9 cellular contexts compared by ENCODE assay signal in the genomic region with DNA sequence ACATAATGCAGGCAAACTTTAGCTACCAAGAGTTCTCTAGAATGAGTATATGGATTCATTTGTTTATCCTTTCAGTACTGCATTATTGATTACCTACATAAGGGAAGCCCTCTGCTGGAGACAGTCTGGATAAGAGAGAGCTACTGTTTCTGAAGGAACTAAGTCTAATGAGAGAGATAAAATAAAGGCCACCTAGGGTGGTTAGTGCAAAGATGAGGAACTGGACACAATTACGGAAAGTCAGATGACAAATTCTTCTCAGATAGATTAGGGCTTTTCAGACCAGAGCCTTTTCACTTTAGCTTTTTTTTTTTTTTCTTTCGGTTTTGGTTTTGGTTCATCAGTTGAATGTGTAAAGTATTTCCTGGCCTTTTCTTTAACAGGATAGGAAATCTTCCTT. TPM values are rescaled to one million over a fixed set of nuclear protein-coding genes. Genes with fewer than 3 reads are reported as not detected.
A peak's percentile ranks its signal among the peaks of the same experiment; 100 is the strongest.
DNase-seq lines count a peak whose midpoint lies in the region; ATAC-seq and TF ChIP-seq lines count a peak whose summit lies in the region.
"Had no signal": no experiment of that assay in that cellular context is flagged by ENCODE, and none has a peak within 500 bp of the region (broad histone marks: within the 10 kb centered on the region; RNA-seq: fewer than 3 reads in every experiment).

No MANE protein-coding gene starts in this region.

- intact Hi-C loops in right lobe of liver (cut with DNase I), result no loop called here
- intact Hi-C loops in gastrocnemius medialis (cut with DNase I; ENCODE audit: low total_unique reads), result loop anchor here (5.0 kb wide), 1 partner anchor 219 kb away; no protein-coding TSS in a partner anchor

- H3K4me3 ChIP-seq in right lobe of liver (peak overlapping the region; percentile 9 to 18 (median 11)), mesendoderm (ENCODE audit: low read length) (no peak overlapping the region), gastrocnemius medialis (no peak overlapping the region)

- no peak overlapping the region for H3K23ac ChIP-seq in mesendoderm (ENCODE audit: low read length)

- no peak overlapping the region for H2BK120ac ChIP-seq in mesendoderm (ENCODE audit: low read depth, low read length)

- in situ Hi-C loops in gastrocnemius medialis (cut with MboI; ENCODE audit: low sequenced_read_pairs in 4 of 4), result no loop called here

- no peak overlapping the region for H4K8ac ChIP-seq in mesendoderm (ENCODE audit: low read depth, low read length)

- H2AK5ac ChIP-seq in mesendoderm (ENCODE audit: low read length), result no peak overlapping the region

- no peak overlapping the region for H3K56ac ChIP-seq in mesendoderm (ENCODE audit: low read length)

- no peak overlapping the region for H3K18ac ChIP-seq in mesendoderm (ENCODE audit: low read length)

- H3K4me2 ChIP-seq in mesendoderm (ENCODE audit: low read length), result no peak overlapping the region

- H3K4me1 ChIP-seq in right lobe of liver, result peaks cover 0 to 13% (median 6%) of the 10 kb centered on the region in 4 donors
- H3K4me1 ChIP-seq in mesendoderm (ENCODE audit: control insufficient read depth, low read depth, low read length), result no peaks in the 10 kb centered on the region
- H3K4me1 ChIP-seq in gastrocnemius medialis, result no peaks in the 10 kb centered on the region

- no peaks in the 10 kb centered on the region for H3K79me2 ChIP-seq in mesendoderm (ENCODE audit: control insufficient read depth, insufficient read depth, low read length)

- H3K27me3 Mint-ChIP-seq in IgD-negative memory B cell, result no peaks in the 10 kb centered on the region

- H3K27ac Mint-ChIP-seq in IgD-negative memory B cell, result peak overlapping the region in 2 of 3 donors; percentile 4 to 83

- ATAC-seq in GM18520 (IDR thresholded peaks at IDR 0.05; ENCODE audit: unreplicated experiment) (peak; percentile 73), GM21723 (IDR thresholded peaks at IDR 0.05; ENCODE audit: unreplicated experiment) (peak; percentile 88), right lobe of liver (peak; percentile 25 to 55 (median 32)), gastrocnemius medialis (no peak)

- H3K4me1 Mint-ChIP-seq in IgD-negative memory B cell, result peaks cover 11 to 18% (median 17%) of the 10 kb centered on the region in 3 donors

- H3K9ac ChIP-seq in mesendoderm (ENCODE audit: low read length), result no peak overlapping the region

- 8% methylated on average over 2 of the region's 2 CpGs for WGBS in right lobe of liver (ENCODE audit: insufficient coverage, low coverage, low lambda C conversion rate, missing lambda C conversion rate)
- no CpG with 5 or more reads among the region's 2 CpGs for WGBS in mesendoderm (ENCODE audit: extremely low coverage, insufficient coverage, low lambda C conversion rate)

- no peaks in the 10 kb centered on the region for H3K36me3 Mint-ChIP-seq in IgD-negative memory B cell

- no peaks in the 10 kb centered on the region for H3K9me3 Mint-ChIP-seq in IgD-negative memory B cell

- H3K4me3 Mint-ChIP-seq in IgD-negative memory B cell, result peak overlapping the region in 3 of 4 donors; percentile 14 to 78 (median 78)

- TF ChIP-seq CTCF in right lobe of liver (IDR thresholded peaks at IDR 0.05) (peak in 1 of 4 donors; percentile 2), gastrocnemius medialis (IDR thresholded peaks at IDR 0.05 in 4 of 5, conservative IDR thresholded peaks at IDR 0.05 in 1 of 5) (no peak)

- H3K4ac ChIP-seq in mesendoderm (ENCODE audit: low read depth, low read length), result no peak overlapping the region

- TF ChIP-seq POLR2A in right lobe of liver (IDR thresholded peaks at IDR 0.05) (no peak), gastrocnemius medialis (IDR thresholded peaks at IDR 0.05) (no peak)

- H3K27ac ChIP-seq in right lobe of liver (peak overlapping the region; percentile 57 to 66 (median 57)), mesendoderm (ENCODE audit: low read depth, low read length) (no peak overlapping the region), gastrocnemius medialis (peak overlapping the region in 2 of 4 donors; percentile 10 to 34)

- no peak overlapping the region for H2BK15ac ChIP-seq in mesendoderm (replicated peaks; ENCODE audit: low read depth)

- H3K36me3 ChIP-seq in right lobe of liver (no peaks in the 10 kb centered on the region), mesendoderm (ENCODE audit: control insufficient read depth, insufficient read depth, low read length) (no peaks in the 10 kb centered on the region), gastrocnemius medialis (no peaks in the 10 kb centered on the region)

- H3K9me3 ChIP-seq in right lobe of liver (no peaks in the 10 kb centered on the region), gastrocnemius medialis (no peaks in the 10 kb centered on the region)

- no peak for DNase-seq in right lobe of liver
- no peak for DNase-seq in mesendoderm
- no peak for DNase-seq in SKM-1 treated with dmso at 0.1 percent for 144 hours (lab: John Stamatoyannopoulos, UW; ENCODE audit: unreplicated experiment)
- no peak for DNase-seq in gastrocnemius medialis
- DNase-seq in NCI-H345 treated with DMSO at 0.1 percent for 48 hours (lab: John Stamatoyannopoulos, UW; ENCODE audit: unreplicated experiment), result no peak
- DNase-seq: H7 had no signal

- H3K27me3 ChIP-seq in right lobe of liver, result no peaks in the 10 kb centered on the region
- H3K27me3 ChIP-seq in mesendoderm (ENCODE audit: insufficient read depth, low read length, poor library complexity), result no peaks in the 10 kb centered on the region
- H3K27me3 ChIP-seq in gastrocnemius medialis, result no peaks in the 10 kb centered on the region

- no peak overlapping the region for H2BK5ac ChIP-seq in mesendoderm (ENCODE audit: low read length)

- H3K79me1 ChIP-seq in mesendoderm (ENCODE audit: low read length), result no peaks in the 10 kb centered on the region

- H4K5ac ChIP-seq in mesendoderm (ENCODE audit: low read length), result no peak overlapping the region

RNA-seq across cellular contexts. Expression of a gene that starts 31.3 kb away (rescaled TPM):
- polyA plus RNA-seq in IgD-negative memory B cell, result 19.7 TPM
- 10 to 100 TPM; 32.2 to 52.8 (median 44.4) TPM for total RNA-seq in right lobe of liver
- polyA plus RNA-seq in mesendoderm (2013, experiment 1 of 2), result 40.6 TPM
- polyA plus RNA-seq in mesendoderm (2013, experiment 2 of 2), result 45.1 TPM
- 10 to 100 TPM; 11.0 to 14.0 (median 12.9) TPM for total RNA-seq in gastrocnemius medialis

Comparison
In these comparisons a context has a peak if more than half of its experiments do, and no peak if none do; other contexts are left out.
1. ATAC-seq: peak in GM18520 (single experiment), GM21723 (single experiment) and right lobe of liver (4 of 4); none in gastrocnemius medialis (0 of 2).
2. H3K4me3 ChIP-seq: peak in right lobe of liver (3 of 3); none in mesendoderm (single experiment) and gastrocnemius medialis (0 of 4).